ENCODE assay signal across 8 cellular contexts in the genomic region with DNA sequence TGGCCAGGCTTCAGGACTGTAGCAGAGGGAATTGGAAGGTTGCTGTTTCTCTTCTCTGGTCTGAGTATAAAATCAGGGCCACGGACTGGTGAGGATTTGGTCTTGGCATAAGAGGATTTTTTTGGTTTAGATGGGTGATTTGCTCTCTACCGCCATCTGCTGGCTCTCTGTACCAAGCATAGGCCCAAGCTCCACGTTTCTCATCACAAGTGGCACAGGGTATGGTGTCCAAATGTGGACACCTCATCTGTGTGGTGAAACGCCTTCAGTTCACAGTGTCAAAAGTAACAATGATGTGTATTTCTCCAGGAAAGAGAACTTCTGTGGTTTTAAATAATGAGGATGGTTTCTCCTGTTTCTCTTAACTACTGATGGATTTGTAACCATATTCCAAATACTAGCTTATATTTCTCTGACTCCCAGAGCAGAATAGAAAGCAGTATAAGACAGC.
DNase-seq lines count a peak whose midpoint lies in the region; ATAC-seq and TF ChIP-seq lines count a peak whose summit lies in the region.

No MANE protein-coding gene starts in this region.

- H4K20me1 ChIP-seq in KMS-11 (ENCODE audit: insufficient read depth), result no peaks in the 10 kb centered on the region

- H3K4me1 ChIP-seq in KMS-11 (ENCODE audit: low read depth, poor library complexity, severe bottlenecking) (peaks cover 12% of the 10 kb centered on the region), aorta (ENCODE audit: control insufficient read depth in 1 of 2, insufficient read depth in 2 of 2, low read length in 2 of 2) (no peaks in the 10 kb centered on the region)

- no peak overlapping the region for H3K27ac Mint-ChIP-seq in activated naive CD4-positive, alpha-beta T cell treated with anti-CD3 and anti-CD28 coated beads, Interleukin-2, amount 10 ng/mL, durations not matched to agents 7 days and 5 days
- H3K27ac Mint-ChIP-seq in glutamatergic neuron (ENCODE audit: unreplicated experiment), result no peak overlapping the region
- no peak overlapping the region for H3K27ac Mint-ChIP-seq in progenitor cell of endocrine pancreas

- intact Hi-C loops in aorta (cut with DNase I), result loop anchor here in 1 of 2 donors (5.0 to 10.0 kb wide), 3 partner anchors 111 to 731 kb away; no protein-coding TSS in a partner anchor

- H3K27me3 ChIP-seq in KMS-11 (ENCODE audit: insufficient read depth, low read depth), result no peaks in the 10 kb centered on the region
- H3K27me3 ChIP-seq in aorta (ENCODE audit: control insufficient read depth in 1 of 2, insufficient read depth in 2 of 2, low read length in 1 of 2), result no peaks in the 10 kb centered on the region

- peak overlapping the region; percentile 39; the same call in 1 of the 2 replicates for H2AFZ ChIP-seq in KMS-11 (ENCODE audit: low read depth)

- H3K4me3 Mint-ChIP-seq in activated naive CD4-positive, alpha-beta T cell treated with anti-CD3 and anti-CD28 coated beads, Interleukin-2, amount 10 ng/mL, durations not matched to agents 7 days and 5 days, result no peak overlapping the region
- no peak overlapping the region for H3K4me3 Mint-ChIP-seq in glutamatergic neuron (ENCODE audit: unreplicated experiment)
- no peak overlapping the region for H3K4me3 Mint-ChIP-seq in progenitor cell of endocrine pancreas (ENCODE audit: low read depth)

- no peak overlapping the region for H3K9ac ChIP-seq in KMS-11

- no peaks in the 10 kb centered on the region for H3K79me2 ChIP-seq in KMS-11 (ENCODE audit: insufficient read depth, low read depth)

- 4 to 5% methylated on average over 4 of the region's 4 CpGs for WGBS in aorta, 2 donors

- CTCF ChIA-PET in activated naive CD4-positive, alpha-beta T cell treated with anti-CD3 and anti-CD28 coated beads, Interleukin-2, amount 10 ng/mL, durations not matched to agents 7 days and 5 days (lab: Charles Lee), result interaction anchor here (0.5 to 2.3 kb wide), 26 partner anchors 10 to 732 kb away, joined by 3 to 17 read pairs (median 4); no protein-coding TSS in a partner anchor

- DNase-seq in DMS 273 (lab: John Stamatoyannopoulos, UW; ENCODE audit: unreplicated experiment), result peak; percentile 88
- peak; percentile 63 for DNase-seq in SK-N-DZ (ENCODE audit: low spot score)
- peak; percentile 70 for DNase-seq in activated naive CD4-positive, alpha-beta T cell treated with anti-CD3 and anti-CD28 coated beads, Interleukin-2, amount 10 ng/mL, durations not matched to agents 7 days and 5 days
- DNase-seq in glutamatergic neuron, result peak; percentile 67
- DNase-seq in progenitor cell of endocrine pancreas (ENCODE audit: low spot score, unreplicated experiment), result peak; percentile 42
- DNase-seq in aorta, result peak; percentile 60 to 85

- 0 out of 2 replicates have a peak overlapping the region, but pooled peaks have one; percentile 25 for H3K4me2 ChIP-seq in KMS-11

- no peak overlapping the region for H3K27ac ChIP-seq in KMS-11
- H3K27ac ChIP-seq in aorta (ENCODE audit: low read depth in 1 of 2, low read length in 2 of 2), result no peak overlapping the region

- no peaks in the 10 kb centered on the region for H3K9me3 Mint-ChIP-seq in activated naive CD4-positive, alpha-beta T cell treated with anti-CD3 and anti-CD28 coated beads, Interleukin-2, amount 10 ng/mL, durations not matched to agents 7 days and 5 days
- H3K9me3 Mint-ChIP-seq in glutamatergic neuron (ENCODE audit: unreplicated experiment) (no peaks in the 10 kb centered on the region), progenitor cell of endocrine pancreas (ENCODE audit: low read depth) (no peaks in the 10 kb centered on the region)

- H3K9me3 ChIP-seq in aorta (ENCODE audit: control insufficient read depth, low read length), result no peaks in the 10 kb centered on the region

- H3K4me3 ChIP-seq in KMS-11 (IDR thresholded peaks at IDR 0.05; ENCODE audit: insufficient read depth, low read depth, low read length) (no peak overlapping the region), aorta (ENCODE audit: low read length in 2 of 2) (no peak overlapping the region)

- H3K27me3 Mint-ChIP-seq in activated naive CD4-positive, alpha-beta T cell treated with anti-CD3 and anti-CD28 coated beads, Interleukin-2, amount 10 ng/mL, durations not matched to agents 7 days and 5 days, result peaks cover 14% of the 10 kb centered on the region
- H3K27me3 Mint-ChIP-seq in glutamatergic neuron (ENCODE audit: unreplicated experiment) (no peaks in the 10 kb centered on the region), progenitor cell of endocrine pancreas (peaks cover 6% of the 10 kb centered on the region)

- H3K36me3 ChIP-seq in KMS-11 (ENCODE audit: insufficient read depth), result no peaks in the 10 kb centered on the region
- no peaks in the 10 kb centered on the region for H3K36me3 ChIP-seq in aorta (ENCODE audit: control insufficient read depth in 1 of 2, insufficient read depth in 2 of 2, low read length in 1 of 2)

- peak; percentile 72 for ATAC-seq in GM21360 (IDR thresholded peaks at IDR 0.05; ENCODE audit: unreplicated experiment)
- peak; percentile 85 for ATAC-seq in aorta (ENCODE audit: low FRiP score)

- H3K36me3 Mint-ChIP-seq in activated naive CD4-positive, alpha-beta T cell treated with anti-CD3 and anti-CD28 coated beads, Interleukin-2, amount 10 ng/mL, durations not matched to agents 7 days and 5 days, result no peaks in the 10 kb centered on the region
- H3K36me3 Mint-ChIP-seq in glutamatergic neuron (ENCODE audit: unreplicated experiment) (no peaks in the 10 kb centered on the region), progenitor cell of endocrine pancreas (ENCODE audit: insufficient read depth) (no peaks in the 10 kb centered on the region)

- H3K4me1 Mint-ChIP-seq in activated naive CD4-positive, alpha-beta T cell treated with anti-CD3 and anti-CD28 coated beads, Interleukin-2, amount 10 ng/mL, durations not matched to agents 7 days and 5 days, result no peaks in the 10 kb centered on the region
- H3K4me1 Mint-ChIP-seq in glutamatergic neuron (ENCODE audit: low read depth, unreplicated experiment) (peaks cover 8% of the 10 kb centered on the region), progenitor cell of endocrine pancreas (ENCODE audit: low read depth) (no peaks in the 10 kb centered on the region)

- TF ChIP-seq CTCF in KMS-11 (conservative IDR thresholded peaks at IDR 0.05; ENCODE audit: low read depth, low read length) (peak; percentile 98), glutamatergic neuron (IDR thresholded peaks at IDR 0.05; ENCODE audit: partially characterized antibody, unreplicated experiment) (peak; percentile 83), progenitor cell of endocrine pancreas (IDR thresholded peaks at IDR 0.05; ENCODE audit: unreplicated experiment) (peak; percentile 88)
